Comparison of ENCODE assay signal across 9 cellular contexts in the genomic region with DNA sequence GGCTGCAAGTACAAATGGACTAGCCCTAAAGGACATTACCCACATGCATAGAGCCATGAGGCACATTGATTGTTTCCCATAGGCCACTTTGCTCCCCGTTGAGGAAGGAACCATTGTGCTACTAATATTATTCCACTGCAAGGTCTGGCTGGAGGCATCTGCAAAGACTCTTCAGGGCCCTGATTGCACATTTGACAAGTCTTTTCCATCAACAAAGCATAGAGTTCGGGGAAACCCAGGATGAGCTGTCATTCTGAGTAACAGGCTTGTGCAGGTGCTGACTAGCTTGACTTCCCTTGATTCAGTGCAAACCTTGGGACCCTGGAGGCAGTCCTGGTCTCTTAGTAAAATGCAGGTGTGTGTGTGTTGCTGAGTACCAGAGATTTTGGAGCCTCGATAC.
DNase-seq lines count a peak whose midpoint lies in the region; FAIRE-seq and TF ChIP-seq lines count a peak whose summit lies in the region.
"Had no signal": no experiment of that assay in that cellular context is flagged by ENCODE, and none has a peak within 500 bp of the region (broad histone marks: within the 10 kb centered on the region; RNA-seq: fewer than 3 reads in every experiment).

No MANE protein-coding gene starts in this region.

- DNase-seq in NCI-H1092 treated with DMSO at 0.1 percent for 48 hours (lab: John Stamatoyannopoulos, UW), result peak; percentile 82
- no peak for DNase-seq in NCI-H1092 (lab: John Stamatoyannopoulos, UW)
- DNase-seq in activated CD4-positive, alpha-beta T cell treated with anti-CD3 and anti-CD28 coated beads, Interleukin-2, amount 50 U/mL, for 4 hours, result peak; percentile 70 to 73
- peak; percentile 37 for DNase-seq in fibroblast of mammary gland (ENCODE audit: low read depth)
- peak; percentile 19 for DNase-seq in stimulated activated CD8-positive, alpha-beta memory T cell treated with anti-CD3 and anti-CD28 coated beads, Interleukin-12 subunit alpha, Interleukin-12 subunit beta, amount 100 ng/mL, for 4 hours (ENCODE audit: low read depth)
- no peak for DNase-seq in T-helper 9 cell
- no peak for DNase-seq in HTR-8/SVneo (ENCODE audit: insufficient read length, low spot score)
- no peak for DNase-seq in frontal cortex (ENCODE audit: low spot score in 2 of 2)

- no peak for TF ChIP-seq CTCF in fibroblast of mammary gland (conservative IDR thresholded peaks at IDR 0.05; ENCODE audit: control insufficient read depth, insufficient read depth, low read depth, low read length)

- no peak for FAIRE-seq in HTR-8/SVneo (lab: Jason Lieb, UNC)
- FAIRE-seq in frontal cortex (lab: Jason Lieb, UNC), result no peak
- FAIRE-seq: A549 had no signal

- H3K4me3 ChIP-seq in fibroblast of mammary gland (ENCODE audit: control insufficient read depth, low read depth, low read length), result no peak overlapping the region
- H3K4me3 ChIP-seq: A549 had no signal

Comparison
In these comparisons a context has a peak if more than half of its experiments do, and no peak if none do; other contexts are left out.
1. DNase-seq: peak in NCI-H1092 treated with DMSO at 0.1 percent for 48 hours (single experiment), activated CD4-positive, alpha-beta T cell treated with anti-CD3 and anti-CD28 coated beads, Interleukin-2, amount 50 U/mL, for 4 hours (2 of 2), fibroblast of mammary gland (single experiment) and stimulated activated CD8-positive, alpha-beta memory T cell treated with anti-CD3 and anti-CD28 coated beads, Interleukin-12 subunit alpha, Interleukin-12 subunit beta, amount 100 ng/mL, for 4 hours (single experiment); none in NCI-H1092 (single experiment), T-helper 9 cell (single experiment), HTR-8/SVneo (single experiment) and frontal cortex (0 of 2).